8 cellular contexts compared by ENCODE assay signal in genomic region chr4:118592289-118592688, GRCh38.
DNase-seq lines count a peak whose midpoint lies in the region; ATAC-seq and TF ChIP-seq lines count a peak whose summit lies in the region.
"Not testable (repeated sequence)": the region's sequence is repeated elsewhere in the genome, so short reads cannot be mapped to it uniquely, and the experiment has no call there.

No MANE protein-coding gene starts in this region.

- TF ChIP-seq EP300 in upper lobe of left lung (IDR thresholded peaks at IDR 0.05): not testable (repeated sequence)

- POLR2A ChIA-PET in CD8-positive, alpha-beta memory T cell (lab: Charles Lee): not testable (repeated sequence)
- POLR2A ChIA-PET in MCF 10A (lab: Yijun Ruan, JAX): interaction anchor here (1.0 kb wide), 1 partner anchor 93 kb away, joined by 9 read pairs; the partner anchor contains the start of gene METTL14

- not testable (repeated sequence) for TF ChIP-seq CTCF in LNCaP clone FGC (IDR thresholded peaks at IDR 0.05; ENCODE audit: control insufficient read depth, extremely low read depth, insufficient read depth); MCF 10A (IDR thresholded peaks at IDR 0.05; ENCODE audit: unreplicated experiment); fibroblast of villous mesenchyme (IDR thresholded peaks at IDR 0.05; ENCODE audit: insufficient read depth, low read depth, low read length); lung (IDR thresholded peaks at IDR 0.05; ENCODE audit: control extremely low read depth, extremely low read depth); psoas muscle (IDR thresholded peaks at IDR 0.05); upper lobe of left lung (IDR thresholded peaks at IDR 0.05)

- not testable (repeated sequence) for H3K27me3 ChIP-seq in CD8-positive, alpha-beta memory T cell (ENCODE audit: insufficient read depth, low read length, poor library complexity, severe bottlenecking); lung (ENCODE audit: control insufficient read depth, insufficient read depth); psoas muscle (ENCODE audit: insufficient read depth in 3 of 3, low read length in 2 of 3); upper lobe of left lung

- CTCF ChIA-PET in CD8-positive, alpha-beta memory T cell (lab: Charles Lee): interaction anchor here (1.2 kb wide), 1 partner anchor 92 kb away, joined by 3 read pairs; no protein-coding TSS in a partner anchor
- CTCF ChIA-PET in MCF 10A (lab: Yijun Ruan, JAX): not testable (repeated sequence)

- peak overlapping the region in 5 of 7 donors; percentile 32 to 98 (median 97) for H3K4me3 Mint-ChIP-seq in CD8-positive, alpha-beta memory T cell
- peak overlapping the region; percentile 97 for H3K4me3 Mint-ChIP-seq in activated CD4-positive, alpha-beta T cell treated with anti-CD3 and anti-CD28 coated beads, Interleukin-2, amount 10 ng/mL, durations not matched to agents 24 days and 14 days
- H3K4me3 Mint-ChIP-seq in MCF 10A (ENCODE audit: unreplicated experiment): peak overlapping the region; percentile 80

- BruUV-seq in MCF 10A (replicated peaks; lab: Mats Ljungman, UMichigan): not testable (repeated sequence)

- H3K4me3 ChIP-seq in CD8-positive, alpha-beta memory T cell (ENCODE audit: low read length): peak overlapping the region; percentile 64
- peak overlapping the region; percentile 69 for H3K4me3 ChIP-seq in LNCaP clone FGC (ENCODE audit: low read depth, low read length)
- H3K4me3 ChIP-seq in fibroblast of villous mesenchyme (ENCODE audit: low read depth, low read length): peak overlapping the region; percentile 60
- not testable (repeated sequence) for H3K4me3 ChIP-seq in lung
- H3K4me3 ChIP-seq in psoas muscle: peak overlapping the region; percentile 69
- H3K4me3 ChIP-seq in upper lobe of left lung: peak overlapping the region in 3 of 4 donors; percentile 52 to 57 (median 54)

- not testable (repeated sequence) for DNase-seq in CD8-positive, alpha-beta memory T cell; LNCaP clone FGC (ENCODE audit: low read depth); activated CD4-positive, alpha-beta T cell treated with anti-CD3 and anti-CD28 coated beads, Interleukin-2, amount 10 ng/mL, durations not matched to agents 24 days and 14 days; MCF 10A (ENCODE audit: unreplicated experiment); fibroblast of villous mesenchyme (ENCODE audit: low read depth); lung (ENCODE audit: low spot score); psoas muscle; upper lobe of left lung

- H3K27me3 Mint-ChIP-seq in CD8-positive, alpha-beta memory T cell; activated CD4-positive, alpha-beta T cell treated with anti-CD3 and anti-CD28 coated beads, Interleukin-2, amount 10 ng/mL, durations not matched to agents 24 days and 14 days; MCF 10A (ENCODE audit: insufficient read depth, unreplicated experiment): not testable (repeated sequence)

- H3K27ac Mint-ChIP-seq in CD8-positive, alpha-beta memory T cell: peak overlapping the region in 5 of 8 donors; percentile 97 to 100 (median 99)
- H3K27ac Mint-ChIP-seq in activated CD4-positive, alpha-beta T cell treated with anti-CD3 and anti-CD28 coated beads, Interleukin-2, amount 10 ng/mL, durations not matched to agents 24 days and 14 days; MCF 10A (ENCODE audit: low read depth, unreplicated experiment): not testable (repeated sequence)

- H3K36me3 Mint-ChIP-seq in CD8-positive, alpha-beta memory T cell; activated CD4-positive, alpha-beta T cell treated with anti-CD3 and anti-CD28 coated beads, Interleukin-2, amount 10 ng/mL, durations not matched to agents 24 days and 14 days (ENCODE audit: low read depth): not testable (repeated sequence)
- H3K36me3 Mint-ChIP-seq in MCF 10A (ENCODE audit: insufficient read depth, unreplicated experiment): peaks cover 11% of the 10 kb centered on the region

- ATAC-seq in lung (ENCODE audit: insufficient read depth, low FRiP score); psoas muscle; upper lobe of left lung (ENCODE audit: low FRiP score in 2 of 2): not testable (repeated sequence)

- H3K36me3 ChIP-seq in CD8-positive, alpha-beta memory T cell (ENCODE audit: insufficient read depth, low read length); lung (ENCODE audit: control insufficient read depth in 2 of 2, insufficient read depth in 2 of 2, low read length in 2 of 2); upper lobe of left lung: not testable (repeated sequence)
- peaks cover 0 to 14% of the 10 kb centered on the region in 2 donors for H3K36me3 ChIP-seq in psoas muscle (ENCODE audit: insufficient read depth in 1 of 2, low read depth in 1 of 2)

- intact Hi-C loops in activated CD4-positive, alpha-beta T cell treated with anti-CD3 and anti-CD28 coated beads, Interleukin-2, amount 10 ng/mL, durations not matched to agents 24 days and 14 days (cut with micrococcal nuclease): loop anchor here (5.0 to 10.0 kb wide), 3 partner anchors 243 to 863 kb away; partner anchors contain the start of gene SEC24D
- intact Hi-C loops in MCF 10A (cut with micrococcal nuclease); psoas muscle (cut with DNase I): not testable (repeated sequence)

- 96% methylated on average over 11 to 14 of the region's 14 CpGs for WGBS in lung, 2 donors
- WGBS in psoas muscle, 3 donors: 91 to 95% (median 91%) methylated on average over 9 to 12 of the region's 14 CpGs
- WGBS in upper lobe of left lung, 2 donors: 93 to 95% methylated on average over 11 to 12 of the region's 14 CpGs

- H3K27ac ChIP-seq in CD8-positive, alpha-beta memory T cell (ENCODE audit: low read depth, low read length): peak overlapping the region; percentile 83
- peak overlapping the region; percentile 82 to 89 for H3K27ac ChIP-seq in lung (ENCODE audit: low read depth in 1 of 2, low read length in 1 of 2)
- H3K27ac ChIP-seq in psoas muscle: peak overlapping the region; percentile 80
- H3K27ac ChIP-seq in upper lobe of left lung: peak overlapping the region; percentile 81 to 88 (median 85)

- peaks cover 9 to 16% (median 15%) of the 10 kb centered on the region in 3 donors for H3K4me1 Mint-ChIP-seq in CD8-positive, alpha-beta memory T cell
- not testable (repeated sequence) for H3K4me1 Mint-ChIP-seq in activated CD4-positive, alpha-beta T cell treated with anti-CD3 and anti-CD28 coated beads, Interleukin-2, amount 10 ng/mL, durations not matched to agents 24 days and 14 days; MCF 10A (ENCODE audit: insufficient read depth, unreplicated experiment)

- H3K4me1 ChIP-seq in CD8-positive, alpha-beta memory T cell (ENCODE audit: insufficient read depth, low read length); lung (ENCODE audit: control insufficient read depth in 2 of 2, insufficient read depth in 2 of 2, low read length in 2 of 2); psoas muscle; upper lobe of left lung: not testable (repeated sequence)

- not testable (repeated sequence) for TF ChIP-seq POLR2A in upper lobe of left lung (IDR thresholded peaks at IDR 0.05)

- not testable (repeated sequence) for H3K9me3 Mint-ChIP-seq in CD8-positive, alpha-beta memory T cell; activated CD4-positive, alpha-beta T cell treated with anti-CD3 and anti-CD28 coated beads, Interleukin-2, amount 10 ng/mL, durations not matched to agents 24 days and 14 days; MCF 10A (ENCODE audit: unreplicated experiment)

- H3K9me3 ChIP-seq in CD8-positive, alpha-beta memory T cell (ENCODE audit: low read length); lung (ENCODE audit: control insufficient read depth in 2 of 2, insufficient read depth in 1 of 2, low read length in 1 of 2); psoas muscle; upper lobe of left lung: not testable (repeated sequence)
